In the genomic region with DNA sequence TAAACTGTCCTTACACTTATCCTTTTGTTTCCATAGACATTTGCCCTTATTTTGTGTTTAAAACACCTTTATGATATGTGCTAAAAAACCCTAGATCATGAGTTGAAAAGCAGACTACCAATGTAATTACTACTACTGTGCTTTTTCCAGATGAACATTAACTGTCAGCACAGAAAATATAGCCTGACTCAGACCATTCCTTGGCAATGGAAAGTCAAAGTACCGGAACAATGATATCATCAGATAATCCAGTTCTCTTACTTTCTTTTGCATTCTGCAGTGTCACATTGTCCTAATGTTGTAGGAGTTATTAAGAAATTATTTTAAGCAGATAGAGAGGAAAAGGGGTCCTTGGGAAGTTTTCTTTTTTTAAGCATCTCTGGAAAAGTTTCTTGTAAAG, we compare ENCODE assay signal across 21 cellular contexts.
A peak's percentile ranks its signal among the peaks of the same experiment; 100 is the strongest.
DNase-seq lines count a peak whose midpoint lies in the region; ATAC-seq and TF ChIP-seq lines count a peak whose summit lies in the region.
"Had no signal": no experiment of that assay in that cellular context is flagged by ENCODE, and none has a peak within 500 bp of the region (broad histone marks: within the 10 kb centered on the region; RNA-seq: fewer than 3 reads in every experiment).

No MANE protein-coding gene starts in this region.

- H3K4me3 Mint-ChIP-seq in natural killer cell = no peak overlapping the region
- H3K4me3 Mint-ChIP-seq: activated T-cell treated with anti-CD3 and anti-CD28 coated beads, Interleukin-2, amount 50 U/mL, for 24 hours; CD4-positive, CD25-positive, alpha-beta regulatory T cell; neural progenitor cell had no signal

- H3K9me3 ChIP-seq in adrenal gland (replicated peaks in 1 of 3) (no peaks in the 10 kb centered on the region), heart left ventricle (peaks cover 0 to 8% (median 0%) of the 10 kb centered on the region in 12 donors)
- H3K9me3 ChIP-seq: esophagus muscularis mucosa had no signal

- no peak overlapping the region for H3K27ac Mint-ChIP-seq in natural killer cell
- H3K27ac Mint-ChIP-seq: activated T-cell treated with anti-CD3 and anti-CD28 coated beads, Interleukin-2, amount 50 U/mL, for 24 hours; CD4-positive, CD25-positive, alpha-beta regulatory T cell; neural progenitor cell; progenitor cell of endocrine pancreas had no signal

- TF ChIP-seq POLR2A in adrenal gland (IDR thresholded peaks at IDR 0.05) = no peak
- no peak for TF ChIP-seq POLR2A in heart left ventricle (IDR thresholded peaks at IDR 0.05)

- H3K27me3 Mint-ChIP-seq in natural killer cell (ENCODE audit: low read depth in 2 of 2) = no peaks in the 10 kb centered on the region
- H3K27me3 Mint-ChIP-seq: activated T-cell treated with anti-CD3 and anti-CD28 coated beads, Interleukin-2, amount 50 U/mL, for 24 hours; CD4-positive, CD25-positive, alpha-beta regulatory T cell; progenitor cell of endocrine pancreas had no signal

- H3K27ac ChIP-seq in adrenal gland = peak overlapping the region in 2 of 5 donors; percentile 19 to 40
- no peak overlapping the region for H3K27ac ChIP-seq in heart left ventricle
- H3K27ac ChIP-seq: esophagus muscularis mucosa, neural progenitor cell had no signal

- H3K4me1 Mint-ChIP-seq in natural killer cell = no peaks in the 10 kb centered on the region
- H3K4me1 Mint-ChIP-seq: CD4-positive, CD25-positive, alpha-beta regulatory T cell; neural progenitor cell had no signal

- WGBS in adrenal gland, 4 donors = 21 to 35% (median 29%) methylated on average over 1 of the region's 1 CpG
- 62 to 71% (median 66%) methylated on average over 1 of the region's 1 CpG for WGBS in heart left ventricle, 4 donors

- H3K27me3 ChIP-seq in adrenal gland = no peaks in the 10 kb centered on the region
- no peaks in the 10 kb centered on the region for H3K27me3 ChIP-seq in heart left ventricle
- H3K27me3 ChIP-seq: esophagus muscularis mucosa, neural progenitor cell had no signal

- no peaks in the 10 kb centered on the region for H3K4me1 ChIP-seq in adrenal gland (replicated peaks in 1 of 2)
- H3K4me1 ChIP-seq in heart left ventricle = no peaks in the 10 kb centered on the region
- H3K4me1 ChIP-seq: neural progenitor cell had no signal

- H3K36me3 ChIP-seq in adrenal gland (replicated peaks in 1 of 2) (no peaks in the 10 kb centered on the region), heart left ventricle (no peaks in the 10 kb centered on the region)
- H3K36me3 ChIP-seq: esophagus muscularis mucosa, neural progenitor cell had no signal

- intact Hi-C loops in adrenal gland (cut with DNase I) (no loop called here), heart left ventricle (cut with DNase I) (no loop called here), natural killer cell (cut with micrococcal nuclease) (no loop called here)

- TF ChIP-seq CTCF in fibroblast of the aortic adventitia (IDR thresholded peaks at IDR 0.05; ENCODE audit: insufficient read depth, low read length) (no peak), adrenal gland (IDR thresholded peaks at IDR 0.05) (no peak), heart left ventricle (IDR thresholded peaks at IDR 0.05) (no peak), natural killer cell (IDR thresholded peaks at IDR 0.05) (no peak)

- no peaks in the 10 kb centered on the region for H3K36me3 Mint-ChIP-seq in natural killer cell
- H3K36me3 Mint-ChIP-seq: CD4-positive, CD25-positive, alpha-beta regulatory T cell; neural progenitor cell had no signal

- H3K9me3 Mint-ChIP-seq in natural killer cell = peaks cover 10 to 13% of the 10 kb centered on the region in 2 donors

- DNase-seq in GM04504 (ENCODE audit: low read depth) = peak; percentile 13
- DNase-seq in astrocyte of the hippocampus (ENCODE audit: low read depth, low spot score) = peak; percentile 20
- DNase-seq in fibroblast of the aortic adventitia (ENCODE audit: low read depth) = peak; percentile 1
- peak; percentile 25 for DNase-seq in renal cortical epithelial cell (ENCODE audit: low read depth)
- DNase-seq in adrenal gland = no peak
- DNase-seq in heart left ventricle = no peak
- DNase-seq in natural killer cell = no peak
- DNase-seq: activated CD8-positive, alpha-beta memory T cell treated with anti-CD3 and anti-CD28 coated beads for 24 hours; activated naive CD4-positive, alpha-beta T cell; activated T-cell treated with anti-CD3 and anti-CD28 coated beads, Interleukin-2, amount 50 U/mL, for 24 hours; CD4-positive, CD25-positive, alpha-beta regulatory T cell; effector CD4-positive, alpha-beta T cell; head of caudate nucleus; mucosa of descending colon; NCI-H82; SW 1271 had no signal

- no peak for ATAC-seq in heart left ventricle
- no peak for ATAC-seq in GM21381 (IDR thresholded peaks at IDR 0.05; ENCODE audit: unreplicated experiment)
- no peak for ATAC-seq in natural killer cell
- ATAC-seq: K562, mucosa of descending colon had no signal

- H3K4me3 ChIP-seq in fibroblast of the aortic adventitia (ENCODE audit: low read depth, low read length) (no peak overlapping the region), adrenal gland (no peak overlapping the region), heart left ventricle (no peak overlapping the region)
- H3K4me3 ChIP-seq: esophagus muscularis mucosa, K562, mucosa of descending colon, neural progenitor cell had no signal

Comparison
In these comparisons a context has a peak if more than half of its experiments do, and no peak if none do; other contexts are left out.
1. DNase-seq: peak in GM04504 (single experiment), astrocyte of the hippocampus (single experiment), fibroblast of the aortic adventitia (single experiment) and renal cortical epithelial cell (single experiment); none in adrenal gland (0 of 7), heart left ventricle (0 of 5) and natural killer cell (single experiment).